9 cellular contexts compared by ENCODE assay signal in the genomic region with DNA sequence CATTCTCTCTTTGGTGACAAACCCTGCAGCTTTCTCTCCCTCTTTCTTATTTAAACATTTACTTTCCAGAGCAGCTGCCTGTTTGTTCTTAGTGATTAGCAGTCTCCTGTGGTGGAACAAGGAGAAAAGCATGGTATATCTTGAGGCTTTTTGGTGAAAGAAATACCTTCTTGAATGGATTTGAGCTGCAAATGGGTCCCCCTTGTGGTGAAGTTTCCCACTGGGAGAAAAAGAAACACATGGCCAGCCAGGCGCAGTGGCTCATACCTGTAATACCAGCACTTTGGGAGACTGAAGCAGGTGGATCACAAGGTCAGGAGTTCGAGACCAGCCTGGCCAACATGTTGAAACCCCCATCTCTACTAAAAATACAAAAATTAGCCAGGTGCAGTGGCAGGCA. TPM values are rescaled to one million over a fixed set of nuclear protein-coding genes. Genes with fewer than 3 reads are reported as not detected.
DNase-seq lines count a peak whose midpoint lies in the region; TF ChIP-seq lines count a peak whose summit lies in the region.
"Had no signal": no experiment of that assay in that cellular context is flagged by ENCODE, and none has a peak within 500 bp of the region (broad histone marks: within the 10 kb centered on the region; RNA-seq: fewer than 3 reads in every experiment).

No MANE protein-coding gene starts in this region.

- TF ChIP-seq CTCF in mesothelial cell of epicardium (IDR thresholded peaks at IDR 0.05; ENCODE audit: unreplicated experiment): peak; percentile 39

- no peak overlapping the region for H3K4me3 Mint-ChIP-seq in mesothelial cell of epicardium

- peak; percentile 35 for TF ChIP-seq RAD21 in Ishikawa (IDR thresholded peaks at IDR 0.05; ENCODE audit: low read depth)

- H3K4me1 Mint-ChIP-seq in mesothelial cell of epicardium: peaks cover 7% of the 10 kb centered on the region

- no peak for TF ChIP-seq EP300 in Ishikawa (IDR thresholded peaks at IDR 0.05; ENCODE audit: borderline replicate concordance)

- H3K27ac Mint-ChIP-seq in mesothelial cell of epicardium: no peak overlapping the region

- no peaks in the 10 kb centered on the region for H3K27me3 Mint-ChIP-seq in mesothelial cell of epicardium (ENCODE audit: low read depth)

- H3K36me3 Mint-ChIP-seq in mesothelial cell of epicardium: no peaks in the 10 kb centered on the region

- DNase-seq in Daoy (ENCODE audit: low read depth): peak; percentile 31
- peak; percentile 44 for DNase-seq in astrocyte of the hippocampus (ENCODE audit: low read depth, low spot score)
- DNase-seq in mesothelial cell of epicardium (ENCODE audit: low spot score in 2 of 2, unreplicated experiment in 2 of 2): no peak
- no peak for DNase-seq in activated CD4-positive, alpha-beta T cell treated with anti-CD3 and anti-CD28 coated beads for 48 hours
- no peak for DNase-seq in NCI-H1436 (lab: John Stamatoyannopoulos, UW)
- DNase-seq in DMS79 treated with DMSO at 0.1 percent for 48 hours (lab: John Stamatoyannopoulos, UW): no peak
- no peak for DNase-seq in ecto neural progenitor cell (ENCODE audit: low spot score)
- DNase-seq: NCI-H774 had no signal

- H3K9me3 Mint-ChIP-seq in mesothelial cell of epicardium: peaks cover 9% of the 10 kb centered on the region

TF ChIP-seq in Ishikawa, 13 proteins besides CTCF, POLR2A, EP300 and RAD21:
- TF ChIP-seq CEBPB (IDR thresholded peaks at IDR 0.05): no peak
- TF ChIP-seq, protein P1, sequence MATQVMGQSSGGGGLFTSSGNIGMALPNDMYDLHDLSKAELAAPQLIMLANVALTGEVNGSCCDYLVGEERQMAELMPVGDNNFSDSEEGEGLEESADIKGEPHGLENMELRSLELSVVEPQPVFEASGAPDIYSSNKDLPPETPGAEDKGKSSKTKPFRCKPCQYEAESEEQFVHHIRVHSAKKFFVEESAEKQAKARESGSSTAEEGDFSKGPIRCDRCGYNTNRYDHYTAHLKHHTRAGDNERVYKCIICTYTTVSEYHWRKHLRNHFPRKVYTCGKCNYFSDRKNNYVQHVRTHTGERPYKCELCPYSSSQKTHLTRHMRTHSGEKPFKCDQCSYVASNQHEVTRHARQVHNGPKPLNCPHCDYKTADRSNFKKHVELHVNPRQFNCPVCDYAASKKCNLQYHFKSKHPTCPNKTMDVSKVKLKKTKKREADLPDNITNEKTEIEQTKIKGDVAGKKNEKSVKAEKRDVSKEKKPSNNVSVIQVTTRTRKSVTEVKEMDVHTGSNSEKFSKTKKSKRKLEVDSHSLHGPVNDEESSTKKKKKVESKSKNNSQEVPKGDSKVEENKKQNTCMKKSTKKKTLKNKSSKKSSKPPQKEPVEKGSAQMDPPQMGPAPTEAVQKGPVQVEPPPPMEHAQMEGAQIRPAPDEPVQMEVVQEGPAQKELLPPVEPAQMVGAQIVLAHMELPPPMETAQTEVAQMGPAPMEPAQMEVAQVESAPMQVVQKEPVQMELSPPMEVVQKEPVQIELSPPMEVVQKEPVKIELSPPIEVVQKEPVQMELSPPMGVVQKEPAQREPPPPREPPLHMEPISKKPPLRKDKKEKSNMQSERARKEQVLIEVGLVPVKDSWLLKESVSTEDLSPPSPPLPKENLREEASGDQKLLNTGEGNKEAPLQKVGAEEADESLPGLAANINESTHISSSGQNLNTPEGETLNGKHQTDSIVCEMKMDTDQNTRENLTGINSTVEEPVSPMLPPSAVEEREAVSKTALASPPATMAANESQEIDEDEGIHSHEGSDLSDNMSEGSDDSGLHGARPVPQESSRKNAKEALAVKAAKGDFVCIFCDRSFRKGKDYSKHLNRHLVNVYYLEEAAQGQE (IDR thresholded peaks at IDR 0.05; ENCODE audit: low read depth): no peak
- no peak for TF ChIP-seq TAF1 (IDR thresholded peaks at IDR 0.05; ENCODE audit: low read depth)
- TF ChIP-seq EGR1 (IDR thresholded peaks at IDR 0.05): no peak
- no peak for TF ChIP-seq YY1 (IDR thresholded peaks at IDR 0.05; ENCODE audit: low read depth)
TF ChIP-seq in Ishikawa: peak in this region for 0.

RNA-seq across cellular contexts. Expression of a gene that starts 48.3 kb away (rescaled TPM):
- 2.9 TPM in 1 of 2 replicates, not detected in the other for total RNA-seq in Daoy (2014; rRNA removed; shearing (Covaris generic))
- 25.5 to 28.0 TPM (median 27.8 TPM) in 3 replicates for total RNA-seq in mesothelial cell of epicardium

Comparison
In these comparisons a context has a peak if more than half of its experiments do, and no peak if none do; other contexts are left out.
1. DNase-seq: peak in Daoy (single experiment) and astrocyte of the hippocampus (single experiment); none in mesothelial cell of epicardium (0 of 2), activated CD4-positive, alpha-beta T cell treated with anti-CD3 and anti-CD28 coated beads for 48 hours (single experiment), NCI-H1436 (single experiment), DMS79 treated with DMSO at 0.1 percent for 48 hours (single experiment) and ecto neural progenitor cell (single experiment).